ENCODE assay signal across 2 cellular contexts in the genomic region with DNA sequence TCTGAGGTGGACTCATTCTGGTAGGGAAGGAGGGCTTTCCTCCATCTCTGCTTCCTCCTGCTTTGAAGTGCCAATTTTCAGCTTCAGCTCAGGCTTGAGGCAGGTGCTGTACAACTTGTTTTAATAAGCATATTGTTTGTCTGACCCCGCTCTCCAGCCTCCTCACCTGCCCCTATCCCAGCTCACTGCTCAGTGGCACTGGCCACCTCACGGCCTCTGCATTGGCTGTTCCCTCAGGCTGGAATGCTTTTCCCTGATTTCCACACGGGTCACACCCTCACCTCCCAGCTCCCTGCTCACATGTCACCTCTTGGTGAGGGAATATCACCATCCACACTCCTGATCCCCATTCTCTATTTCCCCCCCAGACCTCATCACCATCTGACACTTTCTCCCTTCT.
TF ChIP-seq lines count a peak whose summit lies in the region.

No MANE protein-coding gene starts in this region.

TF ChIP-seq in SK-N-SH, 30 proteins besides CTCF, POLR2A, EP300 and RAD21:
- TF ChIP-seq JUND (IDR thresholded peaks at IDR 0.05) (no peak), MEF2A (IDR thresholded peaks at IDR 0.05; ENCODE audit: borderline replicate concordance, low read depth) (no peak), FOXM1 (IDR thresholded peaks at IDR 0.05; ENCODE audit: low read depth) (no peak), RCOR1 (IDR thresholded peaks at IDR 0.05; ENCODE audit: low read length) (no peak)

TF ChIP-seq in SK-N-SH treated with all-trans-retinoic acid at 6 μM for 48 hours, 23 proteins besides CTCF, POLR2A, EP300 and RAD21:
- TF ChIP-seq BACH2 (CRISPR knock-in tag; IDR thresholded peaks at IDR 0.05; ENCODE audit: borderline replicate concordance) (no peak), GLIS3 (CRISPR knock-in tag; IDR thresholded peaks at IDR 0.05) (no peak), ZNF8 (CRISPR knock-in tag; IDR thresholded peaks at IDR 0.05) (no peak), ISL1 (CRISPR knock-in tag; IDR thresholded peaks at IDR 0.05) (no peak), RARB (CRISPR knock-in tag; IDR thresholded peaks at IDR 0.05) (no peak)
- TF ChIP-seq, protein P1, sequence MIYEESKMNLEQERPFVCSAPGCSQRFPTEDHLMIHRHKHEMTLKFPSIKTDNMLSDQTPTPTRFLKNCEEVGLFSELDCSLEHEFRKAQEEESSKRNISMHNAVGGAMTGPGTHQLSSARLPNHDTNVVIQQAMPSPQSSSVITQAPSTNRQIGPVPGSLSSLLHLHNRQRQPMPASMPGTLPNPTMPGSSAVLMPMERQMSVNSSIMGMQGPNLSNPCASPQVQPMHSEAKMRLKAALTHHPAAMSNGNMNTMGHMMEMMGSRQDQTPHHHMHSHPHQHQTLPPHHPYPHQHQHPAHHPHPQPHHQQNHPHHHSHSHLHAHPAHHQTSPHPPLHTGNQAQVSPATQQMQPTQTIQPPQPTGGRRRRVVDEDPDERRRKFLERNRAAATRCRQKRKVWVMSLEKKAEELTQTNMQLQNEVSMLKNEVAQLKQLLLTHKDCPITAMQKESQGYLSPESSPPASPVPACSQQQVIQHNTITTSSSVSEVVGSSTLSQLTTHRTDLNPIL (CRISPR knock-in tag; IDR thresholded peaks at IDR 0.05; ENCODE audit: low read depth): no peak
